Comparison of ENCODE assay signal across 8 cellular contexts in the genomic region with DNA sequence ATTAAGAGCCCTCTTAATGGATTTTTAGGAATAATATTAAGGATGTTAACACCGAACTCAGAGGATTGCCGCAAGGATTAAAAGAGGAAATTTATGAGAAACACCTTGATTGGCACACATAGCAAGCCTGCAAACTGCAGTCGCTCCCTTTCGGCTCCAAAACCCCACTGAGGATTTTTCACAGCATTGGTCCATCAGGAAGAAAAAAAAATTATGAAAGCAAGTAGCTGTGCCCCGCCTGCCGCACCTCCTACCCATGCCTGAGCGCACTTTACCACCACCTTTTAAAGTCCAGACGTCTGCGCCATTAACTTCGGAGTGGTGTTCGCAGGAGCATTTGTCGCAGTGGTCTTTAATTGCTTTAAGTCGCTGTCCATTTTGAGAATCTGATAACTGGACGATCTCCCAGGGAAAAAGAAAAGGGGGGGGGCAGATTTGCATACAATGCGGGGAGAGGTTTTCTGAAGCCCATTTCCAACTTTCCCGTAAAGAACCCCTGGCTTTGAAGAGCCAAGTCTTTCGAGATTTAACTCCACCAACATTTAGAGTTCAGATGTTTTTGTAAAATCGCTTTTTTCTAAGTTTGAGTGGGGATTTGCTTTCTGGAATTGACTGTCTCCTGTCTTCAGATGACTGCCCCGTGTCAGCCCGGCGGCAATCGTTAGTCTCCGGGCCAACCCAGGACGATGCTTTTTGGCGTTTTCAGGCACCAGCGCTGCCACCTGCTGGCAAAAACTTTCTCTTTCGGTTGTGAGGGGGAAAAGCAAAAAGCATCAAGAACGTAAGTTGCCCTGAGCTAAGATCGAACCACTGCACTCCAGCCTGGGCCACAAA. TPM values are rescaled to one million over a fixed set of nuclear protein-coding genes. Genes with fewer than 3 reads are reported as not detected.
DNase-seq lines count a peak whose midpoint lies in the region; ATAC-seq and TF ChIP-seq lines count a peak whose summit lies in the region.

No MANE protein-coding gene starts in this region.

- peak overlapping the region; percentile 76 for H3K4me3 ChIP-seq in AG04450 (ENCODE audit: low read depth, low read length)
- peak overlapping the region; percentile 75 for H3K4me3 ChIP-seq in coronary artery
- peak overlapping the region; percentile 44 to 57 for H3K4me3 ChIP-seq in left lung

- POLR2A ChIA-PET in AG04450 (lab: Yijun Ruan, JAX): interaction anchor here (0.9 to 3.0 kb wide), 4 partner anchors 24 to 75 kb away, joined by 3 to 20 read pairs (median 4); a partner anchor contains a TSS

- H3K36me3 ChIP-seq in left lung: no peaks in the 10 kb centered on the region

- intact Hi-C loops in left lung (cut with DNase I): no loop called here

- H3K27ac ChIP-seq in AG04450 (ENCODE audit: low read depth, low read length): peak overlapping the region; percentile 58
- H3K27ac ChIP-seq in coronary artery: no peak overlapping the region
- H3K27ac ChIP-seq in left lung: no peak overlapping the region

- peak; percentile 84 for TF ChIP-seq CTCF in AG04450 (IDR thresholded peaks at IDR 0.05; ENCODE audit: low read depth, low read length)
- peak; percentile 45 for TF ChIP-seq CTCF in coronary artery (IDR thresholded peaks at IDR 0.05)
- TF ChIP-seq CTCF in left lung (IDR thresholded peaks at IDR 0.05): peak; percentile 57 to 63

- H3K9me3 ChIP-seq in AG04450 (ENCODE audit: control insufficient read depth, insufficient read depth, low read length) (no peaks in the 10 kb centered on the region; the same call in 1 of the 2 replicates), left lung (no peaks in the 10 kb centered on the region)

- peak; percentile 71 for ATAC-seq in GM18520 (IDR thresholded peaks at IDR 0.05; ENCODE audit: unreplicated experiment)
- ATAC-seq in HG03095 (IDR thresholded peaks at IDR 0.05; ENCODE audit: unreplicated experiment): peak; percentile 61
- peak; percentile 87 for ATAC-seq in left lung

- CTCF ChIA-PET in AG04450 (lab: Charles Lee): interaction anchor here (0.6 to 3.4 kb wide), 32 partner anchors 9 to 454 kb away, joined by 3 to 18 read pairs (median 4); a partner anchor contains a TSS

- H3K4me1 ChIP-seq in left lung: peaks cover 13 to 33% of the 10 kb centered on the region in 2 donors

- H3K27me3 ChIP-seq in AG04450 (ENCODE audit: control insufficient read depth, insufficient read depth, low read length) (no peaks in the 10 kb centered on the region), left lung (peaks cover 13 to 42% of the 10 kb centered on the region in 2 donors)

- peak; percentile 66 for DNase-seq in AG04450 (ENCODE audit: low read depth, low spot score)
- DNase-seq in NCI-H2227 treated with DMSO at 0.1 percent for 48 hours (lab: John Stamatoyannopoulos, UW): peak; percentile 57
- peak; percentile 83 to 88 for DNase-seq in activated CD4-positive, alpha-beta T cell treated with anti-CD3 and anti-CD28 coated beads for 4 hours
- DNase-seq in coronary artery (ENCODE audit: low spot score): peak; percentile 84
- peak; percentile 81 to 89 for DNase-seq in left lung
- DNase-seq in stimulated activated CD4-positive, alpha-beta T cell treated with anti-CD3 and anti-CD28 coated beads, Interleukin-2, amount 100 ng/mL, for 4 hours (ENCODE audit: low read depth): peak; percentile 80

RNA-seq across cellular contexts. Expression of a gene that starts 0.9 kb away (rescaled TPM):
- polyA plus RNA-seq in AG04450 (2011; rRNA removed): 30.2 and 32.8 TPM in 2 replicates
- 49.4 and 51.4 TPM in 2 replicates for polyA minus RNA-seq in AG04450 (2011; rRNA and poly(A)+ RNA removed)
- total RNA-seq in left lung: 1 to 10 TPM; 3.0 to 6.3 TPM

RNA-seq across cellular contexts. Expression of a gene that starts 23.7 kb away (rescaled TPM):
- polyA plus RNA-seq in AG04450 (2011; rRNA removed): 4,621 and 5,651 TPM in 2 replicates
- 1,051 and 1,085 TPM in 2 replicates for polyA minus RNA-seq in AG04450 (2011; rRNA and poly(A)+ RNA removed)
- total RNA-seq in left lung: 1,000 to 10,000 TPM; 1,864 to 1,912 TPM
